Comparison of ENCODE assay signal across 20 cellular contexts in genomic region chr17:75922963-75923874, GRCh38. TPM values are rescaled to one million over a fixed set of nuclear protein-coding genes. Genes with fewer than 3 reads are reported as not detected.
DNase-seq lines count a peak whose midpoint lies in the region; ATAC-seq, FAIRE-seq and TF ChIP-seq lines count a peak whose summit lies in the region.
"Had no signal": no experiment of that assay in that cellular context is flagged by ENCODE, and none has a peak within 500 bp of the region (broad histone marks: within the 10 kb centered on the region; RNA-seq: fewer than 3 reads in every experiment).

No MANE protein-coding gene starts in this region.

- H3K27me3 ChIP-seq in BLaER1 (no peaks in the 10 kb centered on the region), NT2/D1 (ENCODE audit: insufficient read depth, insufficient read length) (no peaks in the 10 kb centered on the region), HepG2 (ENCODE audit: control insufficient read depth in 1 of 2, insufficient read depth in 2 of 2, low read length in 2 of 2) (no peaks in the 10 kb centered on the region), ovary (no peaks in the 10 kb centered on the region)

- DNase-seq in NT2/D1 (ENCODE audit: low read depth, low spot score) = no peak
- no peak for DNase-seq in HepG2 (ENCODE audit: low spot score)
- DNase-seq in ovary = peak; percentile 45 to 68 (median 59)
- DNase-seq in T-helper 9 cell = no peak
- DNase-seq in KG1 (lab: John Stamatoyannopoulos, UW) = no peak
- no peak for DNase-seq in GM03348 (ENCODE audit: low spot score)
- DNase-seq: C1 segment of cervical spinal cord; CD8-positive, alpha-beta memory T cell; DMS53; EL; HFFc6; NCI-H1105; NCI-H2081 treated with DMSO at 0.1 percent for 48 hours; NK-92 treated with Interleukin-12 subunit alpha and Interleukin-12 subunit beta, amount 100 ng/mL, for 24 hours; SHP77 treated with DMSO at 0.1 percent for 48 hours; SK-N-SH had no signal

- no peak overlapping the region for H3K4me3 ChIP-seq in BLaER1
- H3K4me3 ChIP-seq in NT2/D1 (ENCODE audit: insufficient read length, low read depth) = peak overlapping the region; percentile 2
- peak overlapping the region in 1 of 3 experiments; percentile 15; a peak in 1 of 6 replicates for H3K4me3 ChIP-seq in HepG2 (replicated peaks in 1 of 3; ENCODE audit: insufficient read depth in 1 of 3, low read depth in 2 of 3, low read length in 3 of 3)
- no peak overlapping the region for H3K4me3 ChIP-seq in ovary

- FAIRE-seq in HepG2 (lab: Jason Lieb, UNC) = peak; percentile 15
- FAIRE-seq: A204.1, GM12891 had no signal

- TF ChIP-seq POLR2A in HepG2 (IDR thresholded peaks at IDR 0.05; ENCODE audit: insufficient read depth in 1 of 2, low read depth in 2 of 2, low read length in 2 of 2) = no peak
- no peak for TF ChIP-seq POLR2A in ovary (IDR thresholded peaks at IDR 0.05)

- no TSS peak for BruUV-seq in HepG2 (replicated peaks; lab: Mats Ljungman, UMichigan)

- H3K9me3 ChIP-seq in BLaER1 = no peaks in the 10 kb centered on the region
- H3K9me3 ChIP-seq in NT2/D1 (ENCODE audit: insufficient read depth, low read length) = no peaks in the 10 kb centered on the region
- H3K9me3 ChIP-seq in HepG2 (ENCODE audit: low read length) = no peaks in the 10 kb centered on the region
- H3K9me3 ChIP-seq in ovary = no peaks in the 10 kb centered on the region
- H3K9me3 ChIP-seq: SK-N-SH had no signal

- H3K4me1 ChIP-seq in BLaER1 = peaks cover 38% of the 10 kb centered on the region
- H3K4me1 ChIP-seq in NT2/D1 (ENCODE audit: insufficient read depth, insufficient read length) = no peaks in the 10 kb centered on the region
- H3K4me1 ChIP-seq in HepG2 (ENCODE audit: insufficient read depth, low read length) = peaks cover 42% of the 10 kb centered on the region
- H3K4me1 ChIP-seq in ovary (ENCODE audit: insufficient read depth) = no peaks in the 10 kb centered on the region

- peak overlapping the region; percentile 74 for H3K4me2 ChIP-seq in BLaER1
- peak overlapping the region; percentile 48 for H3K4me2 ChIP-seq in HepG2 (ENCODE audit: low read depth, low read length)
- H3K4me2 ChIP-seq: SK-N-SH had no signal

- no peak for TF ChIP-seq EP300 in HepG2 (IDR thresholded peaks at IDR 0.05; ENCODE audit: low read depth in 2 of 2, low read length in 2 of 2)
- no peak for TF ChIP-seq EP300 in HepG2 (CRISPR knock-in tag; IDR thresholded peaks at IDR 0.05; ENCODE audit: borderline replicate concordance)
- TF ChIP-seq EP300 in ovary (IDR thresholded peaks at IDR 0.05) = no peak

- ATAC-seq in HepG2 (peak; percentile 66), GM21717 (IDR thresholded peaks at IDR 0.05; ENCODE audit: unreplicated experiment) (no peak)

- peak overlapping the region; percentile 63; the same call in 1 of the 2 replicates for H3K9ac ChIP-seq in BLaER1
- no peak overlapping the region for H3K9ac ChIP-seq in NT2/D1 (ENCODE audit: insufficient read length, low read depth)
- peak overlapping the region; percentile 6; the same call in 1 of the 2 replicates for H3K9ac ChIP-seq in HepG2 (ENCODE audit: insufficient read depth, low read depth, low read length)
- H3K9ac ChIP-seq: SK-N-SH had no signal

- POLR2A ChIA-PET in HepG2 (lab: Yijun Ruan, JAX) = interaction anchor here (0.9 to 2.3 kb wide), 7 partner anchors 13 to 77 kb away, joined by 3 to 12 read pairs (median 4); partner anchors contain the start of genes CDK3, FBF1, MRPL38 and WBP2

- H4K20me1 ChIP-seq in BLaER1 (no peaks in the 10 kb centered on the region), HepG2 (ENCODE audit: insufficient read depth, low read length) (no peaks in the 10 kb centered on the region)

- peaks cover 11% of the 10 kb centered on the region; the same call in 1 of the 2 replicates for H3K36me3 ChIP-seq in BLaER1
- peaks cover 90% of the 10 kb centered on the region for H3K36me3 ChIP-seq in NT2/D1 (ENCODE audit: insufficient read depth, insufficient read length, low read length)
- no peaks in the 10 kb centered on the region for H3K36me3 ChIP-seq in HepG2 (replicated peaks in 1 of 2; ENCODE audit: control insufficient read depth in 1 of 2, insufficient read depth in 2 of 2, low read length in 2 of 2)
- H3K36me3 ChIP-seq in ovary = no peaks in the 10 kb centered on the region

- no peak overlapping the region for H2AFZ ChIP-seq in HepG2 (ENCODE audit: low read length)

- no peak for TF ChIP-seq RAD21 in HepG2 (CRISPR knock-in tag; IDR thresholded peaks at IDR 0.05)

- intact Hi-C loops in HepG2 (cut with micrococcal nuclease; ENCODE audit: unreplicated experiment) = no loop called here
- intact Hi-C loops in ovary (cut with DNase I) = no loop called here

- CTCF ChIA-PET in HepG2 (lab: Yijun Ruan, JAX; ENCODE audit: low intra/inter-chr PET ratio, low total read pairs) = no interaction called here

- no peaks in the 10 kb centered on the region for H3K79me2 ChIP-seq in HepG2 (ENCODE audit: insufficient read depth, low read length)

- peak overlapping the region; percentile 72 for H3K27ac ChIP-seq in BLaER1
- H3K27ac ChIP-seq in HepG2 (ENCODE audit: extremely low read length, insufficient read depth, low read length) = peak overlapping the region; percentile 3
- H3K27ac ChIP-seq in ovary = peak overlapping the region in 1 of 2 donors; percentile 33

- 71% methylated on average over 13 of the region's 19 CpGs for WGBS in HepG2 (ENCODE audit: low lambda C conversion rate)
- WGBS in ovary, 3 donors = 58 to 72% (median 65%) methylated on average over 15 to 19 of the region's 19 CpGs

- in situ Hi-C loops in HepG2 (cut with HindIII; ENCODE audit: extremely low pct_ligation_motif_present, low pct_unique_long_range_greater_than_20kb) = no loop called here

- TF ChIP-seq CTCF in HepG2 (CRISPR knock-in tag; IDR thresholded peaks at IDR 0.05) (no peak), ovary (IDR thresholded peaks at IDR 0.05) (no peak)

RNA-seq across cellular contexts. Expression of gene FBF1, which starts 17.6 kb away (rescaled TPM):
- total RNA-seq in HepG2 (2016; rRNA removed; fragmentation: Illumina TruSeq; extraction: Trizol) (3.5 and 8.1 TPM in 2 replicates), ovary (10 to 100 TPM in 4 of 7 donors, 1 to 10 TPM in 3; 5.0 to 14.9 (median 11.2) TPM)
- 9.1 and 11.4 TPM in 2 replicates for total RNA-seq in HepG2 (2016; cell fraction: cytosol; rRNA removed; fragmentation: Illumina TruSeq; extraction: Trizol; ENCODE audit: low read depth)
- 2.6 and 8.5 TPM in 2 replicates for total RNA-seq in HepG2 (2016; cell fraction: insoluble cytoplasmic fraction; rRNA removed; fragmentation: Illumina TruSeq; extraction: Trizol)
- 4.8 and 6.0 TPM in 2 replicates for total RNA-seq in HepG2 (2016; cell fraction: membrane; rRNA removed; fragmentation: Illumina TruSeq; extraction: Trizol)
- total RNA-seq in HepG2 (2016; cell fraction: nucleus; rRNA removed; fragmentation: Illumina TruSeq; extraction: Trizol) = 10.2 TPM in 2 replicates
- polyA plus RNA-seq in HepG2 (2011; rRNA removed) (2.4 and 2.7 TPM in 2 replicates), ovary (1 to 10 TPM; 3.0 to 7.8 TPM)
- 0.77 and 1.5 TPM in 2 replicates for polyA plus RNA-seq in HepG2 (2011; cell fraction: cytosol; rRNA removed)
- 17.0 and 21.4 TPM in 2 replicates for polyA plus RNA-seq in HepG2 (2011; cell fraction: nucleus; rRNA removed)
- 1.5 and 1.6 TPM in 2 replicates for polyA plus RNA-seq in HepG2 (2012)
- 1.0 and 1.8 TPM in 2 replicates for polyA plus RNA-seq in HepG2 (2016; cell fraction: cytosol; fragmentation: Illumina TruSeq; extraction: Trizol; ENCODE audit: low read depth)
- polyA plus RNA-seq in HepG2 (2016; cell fraction: insoluble cytoplasmic fraction; fragmentation: Illumina TruSeq; extraction: Trizol; ENCODE audit: low read depth) = 1.8 and 3.2 TPM in 2 replicates
- polyA plus RNA-seq in HepG2 (2016; cell fraction: membrane; fragmentation: Illumina TruSeq; extraction: Trizol; ENCODE audit: low read depth) = 1.5 and 2.3 TPM in 2 replicates
- 19.0 and 21.2 TPM in 2 replicates for polyA plus RNA-seq in HepG2 (2016; cell fraction: nucleus; fragmentation: Illumina TruSeq; extraction: Trizol; ENCODE audit: insufficient read depth, low read depth)
- polyA minus RNA-seq in HepG2 (2011; rRNA and poly(A)+ RNA removed; ENCODE audit: low replicate concordance) = 2.2 and 13.0 TPM in 2 replicates
- polyA minus RNA-seq in HepG2 (2011; cell fraction: cytosol; rRNA and poly(A)+ RNA removed) = 1.2 and 2.1 TPM in 2 replicates
- polyA minus RNA-seq in HepG2 (2011; cell fraction: nucleus; rRNA and poly(A)+ RNA removed) = 6.3 and 6.5 TPM in 2 replicates

RNA-seq across cellular contexts. Expression of gene MRPL38, which starts 18.5 kb away (rescaled TPM):
- 88.8 and 125 TPM in 2 replicates for total RNA-seq in HepG2 (2016; rRNA removed; fragmentation: Illumina TruSeq; extraction: Trizol)
- total RNA-seq in HepG2 (2016; cell fraction: cytosol; rRNA removed; fragmentation: Illumina TruSeq; extraction: Trizol; ENCODE audit: low read depth) = 53.2 and 53.6 TPM in 2 replicates
- total RNA-seq in HepG2 (2016; cell fraction: insoluble cytoplasmic fraction; rRNA removed; fragmentation: Illumina TruSeq; extraction: Trizol) = 73.5 and 128 TPM in 2 replicates
- total RNA-seq in HepG2 (2016; cell fraction: membrane; rRNA removed; fragmentation: Illumina TruSeq; extraction: Trizol) = 62.4 and 67.5 TPM in 2 replicates
- 71.0 and 89.4 TPM in 2 replicates for total RNA-seq in HepG2 (2016; cell fraction: nucleus; rRNA removed; fragmentation: Illumina TruSeq; extraction: Trizol)
- 83.7 and 91.0 TPM in 2 replicates for polyA plus RNA-seq in HepG2 (2011; rRNA removed)
- 36.5 and 58.7 TPM in 2 replicates for polyA plus RNA-seq in HepG2 (2011; cell fraction: cytosol; rRNA removed)
- 354 and 357 TPM in 2 replicates for polyA plus RNA-seq in HepG2 (2011; cell fraction: nucleus; rRNA removed)
- polyA plus RNA-seq in HepG2 (2012) = 56.1 and 67.2 TPM in 2 replicates
- polyA plus RNA-seq in HepG2 (2016; cell fraction: cytosol; fragmentation: Illumina TruSeq; extraction: Trizol; ENCODE audit: low read depth) = 36.0 and 42.4 TPM in 2 replicates
- polyA plus RNA-seq in HepG2 (2016; cell fraction: insoluble cytoplasmic fraction; fragmentation: Illumina TruSeq; extraction: Trizol; ENCODE audit: low read depth) = 69.7 and 88.6 TPM in 2 replicates
- 48.5 and 49.3 TPM in 2 replicates for polyA plus RNA-seq in HepG2 (2016; cell fraction: membrane; fragmentation: Illumina TruSeq; extraction: Trizol; ENCODE audit: low read depth)
- 191 and 212 TPM in 2 replicates for polyA plus RNA-seq in HepG2 (2016; cell fraction: nucleus; fragmentation: Illumina TruSeq; extraction: Trizol; ENCODE audit: insufficient read depth, low read depth)
- polyA minus RNA-seq in HepG2 (2011; rRNA and poly(A)+ RNA removed; ENCODE audit: low replicate concordance) = 110 and 142 TPM in 2 replicates
- polyA minus RNA-seq in HepG2 (2011; cell fraction: cytosol; rRNA and poly(A)+ RNA removed) = 44.8 and 58.7 TPM in 2 replicates
- 57.4 and 57.8 TPM in 2 replicates for polyA minus RNA-seq in HepG2 (2011; cell fraction: nucleus; rRNA and poly(A)+ RNA removed)
- 10 to 100 TPM; 30.4 to 93.0 (median 83.4) TPM for total RNA-seq in ovary
- polyA plus RNA-seq in ovary = 10 to 100 TPM; 14.5 to 51.4 TPM

RNA-seq across cellular contexts. Expression of gene TRIM65, which starts 26.5 kb away (rescaled TPM):
- total RNA-seq in HepG2 (2016; rRNA removed; fragmentation: Illumina TruSeq; extraction: Trizol) (22.4 and 24.6 TPM in 2 replicates), ovary (10 to 100 TPM; 17.3 to 28.0 (median 24.3) TPM)
- total RNA-seq in HepG2 (2016; cell fraction: cytosol; rRNA removed; fragmentation: Illumina TruSeq; extraction: Trizol; ENCODE audit: low read depth) = 3.6 and 3.8 TPM in 2 replicates
- total RNA-seq in HepG2 (2016; cell fraction: insoluble cytoplasmic fraction; rRNA removed; fragmentation: Illumina TruSeq; extraction: Trizol) = 23.0 and 23.6 TPM in 2 replicates
- total RNA-seq in HepG2 (2016; cell fraction: membrane; rRNA removed; fragmentation: Illumina TruSeq; extraction: Trizol) = 8.9 and 9.0 TPM in 2 replicates
- 11.5 and 14.9 TPM in 2 replicates for total RNA-seq in HepG2 (2016; cell fraction: nucleus; rRNA removed; fragmentation: Illumina TruSeq; extraction: Trizol)
- polyA plus RNA-seq in HepG2 (2011; rRNA removed) (10.3 and 15.2 TPM in 2 replicates), ovary (10 to 100 TPM; 10.4 to 18.5 TPM)
- polyA plus RNA-seq in HepG2 (2011; cell fraction: cytosol; rRNA removed) = 10.5 and 11.9 TPM in 2 replicates
- 14.3 and 15.6 TPM in 2 replicates for polyA plus RNA-seq in HepG2 (2011; cell fraction: nucleus; rRNA removed)
- polyA plus RNA-seq in HepG2 (2012) = 9.0 and 10.3 TPM in 2 replicates
- polyA plus RNA-seq in HepG2 (2016; cell fraction: cytosol; fragmentation: Illumina TruSeq; extraction: Trizol; ENCODE audit: low read depth) = 2.4 and 2.5 TPM in 2 replicates
- 18.6 and 20.0 TPM in 2 replicates for polyA plus RNA-seq in HepG2 (2016; cell fraction: insoluble cytoplasmic fraction; fragmentation: Illumina TruSeq; extraction: Trizol; ENCODE audit: low read depth)
- 5.1 and 5.7 TPM in 2 replicates for polyA plus RNA-seq in HepG2 (2016; cell fraction: membrane; fragmentation: Illumina TruSeq; extraction: Trizol; ENCODE audit: low read depth)
- polyA plus RNA-seq in HepG2 (2016; cell fraction: nucleus; fragmentation: Illumina TruSeq; extraction: Trizol; ENCODE audit: insufficient read depth, low read depth) = 31.5 and 31.7 TPM in 2 replicates
- 13.4 and 15.0 TPM in 2 replicates for polyA minus RNA-seq in HepG2 (2011; rRNA and poly(A)+ RNA removed; ENCODE audit: low replicate concordance)
- polyA minus RNA-seq in HepG2 (2011; cell fraction: cytosol; rRNA and poly(A)+ RNA removed) = 8.8 and 8.9 TPM in 2 replicates
- 4.0 and 5.3 TPM in 2 replicates for polyA minus RNA-seq in HepG2 (2011; cell fraction: nucleus; rRNA and poly(A)+ RNA removed)

RNA-seq across cellular contexts. Expression of gene TRIM47, which starts 44.8 kb away (rescaled TPM):
- total RNA-seq in HepG2 (2016; rRNA removed; fragmentation: Illumina TruSeq; extraction: Trizol) = 59.7 and 82.0 TPM in 2 replicates
- total RNA-seq in HepG2 (2016; cell fraction: cytosol; rRNA removed; fragmentation: Illumina TruSeq; extraction: Trizol; ENCODE audit: low read depth) = 24.8 and 27.6 TPM in 2 replicates
- total RNA-seq in HepG2 (2016; cell fraction: insoluble cytoplasmic fraction; rRNA removed; fragmentation: Illumina TruSeq; extraction: Trizol) = 52.0 and 87.1 TPM in 2 replicates
- total RNA-seq in HepG2 (2016; cell fraction: membrane; rRNA removed; fragmentation: Illumina TruSeq; extraction: Trizol) = 34.8 and 37.7 TPM in 2 replicates
- 65.7 and 73.6 TPM in 2 replicates for total RNA-seq in HepG2 (2016; cell fraction: nucleus; rRNA removed; fragmentation: Illumina TruSeq; extraction: Trizol)
- polyA plus RNA-seq in HepG2 (2011; rRNA removed) = 33.5 and 45.8 TPM in 2 replicates
- polyA plus RNA-seq in HepG2 (2011; cell fraction: cytosol; rRNA removed) = 29.2 and 33.8 TPM in 2 replicates
- 126 and 158 TPM in 2 replicates for polyA plus RNA-seq in HepG2 (2011; cell fraction: nucleus; rRNA removed)
- polyA plus RNA-seq in HepG2 (2012) = 46.3 and 58.3 TPM in 2 replicates
- 11.8 and 13.6 TPM in 2 replicates for polyA plus RNA-seq in HepG2 (2016; cell fraction: cytosol; fragmentation: Illumina TruSeq; extraction: Trizol; ENCODE audit: low read depth)
- 67.4 and 93.5 TPM in 2 replicates for polyA plus RNA-seq in HepG2 (2016; cell fraction: insoluble cytoplasmic fraction; fragmentation: Illumina TruSeq; extraction: Trizol; ENCODE audit: low read depth)
- polyA plus RNA-seq in HepG2 (2016; cell fraction: membrane; fragmentation: Illumina TruSeq; extraction: Trizol; ENCODE audit: low read depth) = 24.7 and 30.6 TPM in 2 replicates
- polyA plus RNA-seq in HepG2 (2016; cell fraction: nucleus; fragmentation: Illumina TruSeq; extraction: Trizol; ENCODE audit: insufficient read depth, low read depth) = 129 and 138 TPM in 2 replicates
- 24.4 and 64.0 TPM in 2 replicates for polyA minus RNA-seq in HepG2 (2011; rRNA and poly(A)+ RNA removed; ENCODE audit: low replicate concordance)
- 30.4 and 41.4 TPM in 2 replicates for polyA minus RNA-seq in HepG2 (2011; cell fraction: cytosol; rRNA and poly(A)+ RNA removed)
- 31.9 and 40.8 TPM in 2 replicates for polyA minus RNA-seq in HepG2 (2011; cell fraction: nucleus; rRNA and poly(A)+ RNA removed)
- total RNA-seq in ovary = 10 to 100 TPM in 6 of 7 donors, 1 to 10 TPM in 1; 7.2 to 38.3 (median 18.6) TPM
- polyA plus RNA-seq in ovary = 10 to 100 TPM; 10.1 to 11.5 TPM

RNA-seq across cellular contexts. Expression of gene ACOX1, which starts 55.7 kb away (rescaled TPM):
- 120 and 156 TPM in 2 replicates for total RNA-seq in HepG2 (2016; rRNA removed; fragmentation: Illumina TruSeq; extraction: Trizol)
- total RNA-seq in HepG2 (2016; cell fraction: cytosol; rRNA removed; fragmentation: Illumina TruSeq; extraction: Trizol; ENCODE audit: low read depth) = 10.7 and 14.1 TPM in 2 replicates
- 117 and 150 TPM in 2 replicates for total RNA-seq in HepG2 (2016; cell fraction: insoluble cytoplasmic fraction; rRNA removed; fragmentation: Illumina TruSeq; extraction: Trizol)
- total RNA-seq in HepG2 (2016; cell fraction: membrane; rRNA removed; fragmentation: Illumina TruSeq; extraction: Trizol) = 29.9 and 30.7 TPM in 2 replicates
- total RNA-seq in HepG2 (2016; cell fraction: nucleus; rRNA removed; fragmentation: Illumina TruSeq; extraction: Trizol) = 86.5 and 102 TPM in 2 replicates
- polyA plus RNA-seq in HepG2 (2011; rRNA removed) = 84.2 and 86.4 TPM in 2 replicates
- polyA plus RNA-seq in HepG2 (2011; cell fraction: cytosol; rRNA removed) = 56.8 and 64.7 TPM in 2 replicates
- 77.2 and 84.5 TPM in 2 replicates for polyA plus RNA-seq in HepG2 (2011; cell fraction: nucleus; rRNA removed)
- 59.6 and 89.0 TPM in 2 replicates for polyA plus RNA-seq in HepG2 (2012)
- polyA plus RNA-seq in HepG2 (2016; cell fraction: cytosol; fragmentation: Illumina TruSeq; extraction: Trizol; ENCODE audit: low read depth) = 5.3 and 5.6 TPM in 2 replicates
- polyA plus RNA-seq in HepG2 (2016; cell fraction: insoluble cytoplasmic fraction; fragmentation: Illumina TruSeq; extraction: Trizol; ENCODE audit: low read depth) = 71.5 and 71.7 TPM in 2 replicates
- polyA plus RNA-seq in HepG2 (2016; cell fraction: membrane; fragmentation: Illumina TruSeq; extraction: Trizol; ENCODE audit: low read depth) = 8.6 and 11.1 TPM in 2 replicates
- 66.2 and 73.5 TPM in 2 replicates for polyA plus RNA-seq in HepG2 (2016; cell fraction: nucleus; fragmentation: Illumina TruSeq; extraction: Trizol; ENCODE audit: insufficient read depth, low read depth)
- polyA minus RNA-seq in HepG2 (2011; rRNA and poly(A)+ RNA removed; ENCODE audit: low replicate concordance) = 73.6 and 303 TPM in 2 replicates
- 201 and 237 TPM in 2 replicates for polyA minus RNA-seq in HepG2 (2011; cell fraction: cytosol; rRNA and poly(A)+ RNA removed)
- 162 and 215 TPM in 2 replicates for polyA minus RNA-seq in HepG2 (2011; cell fraction: nucleus; rRNA and poly(A)+ RNA removed)
- total RNA-seq in ovary = 10 to 100 TPM; 20.1 to 53.0 (median 41.1) TPM
- polyA plus RNA-seq in ovary = 10 to 100 TPM; 10.6 to 24.6 TPM

Comparison
In these comparisons a context has a peak if more than half of its experiments do, and no peak if none do; other contexts are left out.
1. DNase-seq: peak in ovary (5 of 5); none in NT2/D1 (single experiment), HepG2 (single experiment), T-helper 9 cell (single experiment), KG1 (single experiment) and GM03348 (single experiment).